11 cellular contexts compared by ENCODE assay signal in genomic region chr15:38068600-38068999, GRCh38.
A peak's percentile ranks its signal among the peaks of the same experiment; 100 is the strongest.
DNase-seq lines count a peak whose midpoint lies in the region; ATAC-seq and TF ChIP-seq lines count a peak whose summit lies in the region.
"Had no signal": no experiment of that assay in that cellular context is flagged by ENCODE, and none has a peak within 500 bp of the region (broad histone marks: within the 10 kb centered on the region; RNA-seq: fewer than 3 reads in every experiment).

No MANE protein-coding gene starts in this region.

- H3K36me3 Mint-ChIP-seq in natural killer cell (no peaks in the 10 kb centered on the region), type B pancreatic cell (no peaks in the 10 kb centered on the region)

- H3K4me3 Mint-ChIP-seq in natural killer cell, result no peak overlapping the region
- peak overlapping the region; percentile 79 for H3K4me3 Mint-ChIP-seq in type B pancreatic cell

- WGBS in heart left ventricle, 4 donors, result 63 to 74% (median 71%) methylated on average over 2 of the region's 2 CpGs

- ATAC-seq in heart left ventricle, result no peak
- no peak for ATAC-seq in Right ventricle myocardium inferior
- no peak for ATAC-seq in natural killer cell

- H3K4me3 ChIP-seq in heart left ventricle (peak overlapping the region in 8 of 12 donors; percentile 2 to 45 (median 22)), colonic mucosa (no peak overlapping the region), BE2C (ENCODE audit: low read depth, low read length) (no peak overlapping the region; the same call in 1 of the 2 replicates)

- peaks cover 0 to 56% (median 23%) of the 10 kb centered on the region in 12 donors for H3K4me1 ChIP-seq in heart left ventricle
- peaks cover 5% of the 10 kb centered on the region for H3K4me1 ChIP-seq in colonic mucosa
- H3K4me1 ChIP-seq in BE2C, result peaks cover 9% of the 10 kb centered on the region

- H3K9me3 Mint-ChIP-seq in natural killer cell (no peaks in the 10 kb centered on the region), type B pancreatic cell (no peaks in the 10 kb centered on the region)
- H3K9me3 Mint-ChIP-seq: activated B cell treated with CpG ODN at 0.5 μM for 24 hours had no signal

- TF ChIP-seq CTCF in heart left ventricle (IDR thresholded peaks at IDR 0.05), result no peak
- no peak for TF ChIP-seq CTCF in colonic mucosa (IDR thresholded peaks at IDR 0.05)
- TF ChIP-seq CTCF in natural killer cell (IDR thresholded peaks at IDR 0.05), result no peak
- no peak for TF ChIP-seq CTCF in type B pancreatic cell (conservative IDR thresholded peaks at IDR 0.05)
- TF ChIP-seq CTCF in BE2C (IDR thresholded peaks at IDR 0.05; ENCODE audit: low read depth, low read length), result no peak
- no peak for TF ChIP-seq CTCF in GM20000 (IDR thresholded peaks at IDR 0.05; ENCODE audit: extremely low read depth, missing control alignments)

- peak overlapping the region; percentile 28 to 66 for H3K9ac ChIP-seq in colonic mucosa (ENCODE audit: low read depth in 2 of 2, low read length in 2 of 2)

- DNase-seq in heart left ventricle (no peak), Right ventricle myocardium inferior (ENCODE audit: missing footprints) (no peak), colonic mucosa (no peak), natural killer cell (no peak), type B pancreatic cell (ENCODE audit: extremely low spot score, unreplicated experiment) (no peak), BE2C (no peak), GM20000 (ENCODE audit: low spot score) (no peak)
- no peak for DNase-seq in stimulated activated CD4-positive, alpha-beta T cell treated with anti-CD3 and anti-CD28 coated beads, Interleukin-4, amount 100 ng/mL, for 4 hours
- DNase-seq: activated B cell treated with CpG ODN at 0.5 μM for 24 hours; activated naive CD4-positive, alpha-beta T cell treated with anti-CD3 and anti-CD28 coated beads, Interleukin-2, amount 50 U/mL, for 16 hours; naive thymus-derived CD4-positive, alpha-beta T cell had no signal

- H3K36me3 ChIP-seq in heart left ventricle (no peaks in the 10 kb centered on the region), colonic mucosa (no peaks in the 10 kb centered on the region), BE2C (no peaks in the 10 kb centered on the region)

- no peaks in the 10 kb centered on the region for H3K9me3 ChIP-seq in heart left ventricle
- H3K9me3 ChIP-seq in colonic mucosa, result no peaks in the 10 kb centered on the region
- no peaks in the 10 kb centered on the region for H3K9me3 ChIP-seq in BE2C

- H3K27ac Mint-ChIP-seq in natural killer cell (peak overlapping the region; percentile 21 to 82), type B pancreatic cell (peak overlapping the region; percentile 88)
- H3K27ac Mint-ChIP-seq: activated B cell treated with CpG ODN at 0.5 μM for 24 hours had no signal

- H3K27ac ChIP-seq in heart left ventricle (peak overlapping the region in 11 of 12 donors; percentile 22 to 88 (median 57)), colonic mucosa (peak overlapping the region; percentile 75)

- no peak for TF ChIP-seq POLR2A in heart left ventricle (IDR thresholded peaks at IDR 0.05)

- no peaks in the 10 kb centered on the region for H3K27me3 ChIP-seq in heart left ventricle
- H3K27me3 ChIP-seq in colonic mucosa, result no peaks in the 10 kb centered on the region
- H3K27me3 ChIP-seq in BE2C, result no peaks in the 10 kb centered on the region

- peaks cover 29 to 31% of the 10 kb centered on the region in 2 donors for H3K4me1 Mint-ChIP-seq in natural killer cell
- peaks cover 59% of the 10 kb centered on the region for H3K4me1 Mint-ChIP-seq in type B pancreatic cell (ENCODE audit: unreplicated experiment)

- H3K27me3 Mint-ChIP-seq in natural killer cell (ENCODE audit: low read depth in 2 of 2) (peaks cover 11 to 46% of the 10 kb centered on the region in 2 donors), type B pancreatic cell (no peaks in the 10 kb centered on the region)

- intact Hi-C loops in heart left ventricle (cut with DNase I), result no loop called here
- intact Hi-C loops in Right ventricle myocardium inferior (cut with DNase I), result no loop called here
- intact Hi-C loops in colonic mucosa (cut with DNase I), result no loop called here
- intact Hi-C loops in natural killer cell (cut with micrococcal nuclease), result no loop called here

Comparison
In these comparisons a context has a peak if more than half of its experiments do, and no peak if none do; other contexts are left out.
1. H3K4me3 ChIP-seq: peak in heart left ventricle (8 of 12); none in colonic mucosa (single experiment) and BE2C (single experiment).